1 cellular context compared by ENCODE assay signal in genomic region chr11:45371251-45371749, GRCh38.
TF ChIP-seq lines count a peak whose summit lies in the region.

No MANE protein-coding gene starts in this region.

TF ChIP-seq in GM23338, 12 proteins besides CTCF, POLR2A, EP300 and RAD21 (continued from another document):
- TF ChIP-seq REST (IDR thresholded peaks at IDR 0.05; ENCODE audit: unreplicated experiment) (no peak), CREB1 (CRISPR knock-in tag; IDR thresholded peaks at IDR 0.05; ENCODE audit: low read depth) (no peak), NANOG (IDR thresholded peaks at IDR 0.05; ENCODE audit: borderline replicate concordance) (no peak), ZNF331 (CRISPR knock-in tag; IDR thresholded peaks at IDR 0.05; ENCODE audit: low read depth) (no peak), ZNF114 (CRISPR knock-in tag; IDR thresholded peaks at IDR 0.05) (no peak), ETS1 (IDR thresholded peaks at IDR 0.05) (no peak)
